2 cellular contexts compared by ENCODE assay signal in genomic region chr20:23636908-23637281, GRCh38.
TF ChIP-seq lines count a peak whose summit lies in the region.

No MANE protein-coding gene starts in this region.

TF ChIP-seq in A549, 52 proteins besides CTCF, POLR2A, EP300 and RAD21:
- TF ChIP-seq CHD2 (IDR thresholded peaks at IDR 0.05; ENCODE audit: low read length, partially characterized antibody), result no peak
- TF ChIP-seq, protein P1, sequence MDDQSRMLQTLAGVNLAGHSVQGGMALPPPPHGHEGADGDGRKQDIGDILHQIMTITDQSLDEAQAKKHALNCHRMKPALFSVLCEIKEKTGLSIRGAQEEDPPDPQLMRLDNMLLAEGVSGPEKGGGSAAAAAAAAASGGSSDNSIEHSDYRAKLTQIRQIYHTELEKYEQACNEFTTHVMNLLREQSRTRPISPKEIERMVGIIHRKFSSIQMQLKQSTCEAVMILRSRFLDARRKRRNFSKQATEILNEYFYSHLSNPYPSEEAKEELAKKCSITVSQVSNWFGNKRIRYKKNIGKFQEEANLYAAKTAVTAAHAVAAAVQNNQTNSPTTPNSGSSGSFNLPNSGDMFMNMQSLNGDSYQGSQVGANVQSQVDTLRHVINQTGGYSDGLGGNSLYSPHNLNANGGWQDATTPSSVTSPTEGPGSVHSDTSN (IDR thresholded peaks at IDR 0.05), result 0 out of 2 replicates have a peak, but pooled peaks have one; percentile 6
- no peak for TF ChIP-seq HOXB5 (CRISPR knock-in tag; IDR thresholded peaks at IDR 0.05)

TF ChIP-seq in IMR-90, 13 proteins besides CTCF, POLR2A, EP300 and RAD21:
- TF ChIP-seq CEBPB (IDR thresholded peaks at IDR 0.05; ENCODE audit: low read depth, low read length), result no peak
- no peak for TF ChIP-seq CHD1 (IDR thresholded peaks at IDR 0.05; ENCODE audit: low read depth, low read length)
- TF ChIP-seq ELK1 (IDR thresholded peaks at IDR 0.05; ENCODE audit: borderline replicate concordance, low read depth, low read length), result no peak
- no peak for TF ChIP-seq BHLHE40 (IDR thresholded peaks at IDR 0.05; ENCODE audit: low read depth, low read length)
- TF ChIP-seq MAFK (IDR thresholded peaks at IDR 0.05; ENCODE audit: low read depth, low read length), result no peak
- TF ChIP-seq NFE2L2 (IDR thresholded peaks at IDR 0.05; ENCODE audit: low read depth, low read length), result no peak
- TF ChIP-seq RCOR1 (IDR thresholded peaks at IDR 0.05; ENCODE audit: insufficient replicate concordance, low read length), result no peak
